20 cellular contexts compared by ENCODE assay signal in genomic region chr6:64221776-64222175, GRCh38.
"Had no signal": no experiment of that assay in that cellular context is flagged by ENCODE, and none has a peak within 500 bp of the region (broad histone marks: within the 10 kb centered on the region; RNA-seq: fewer than 3 reads in every experiment).

No MANE protein-coding gene starts in this region.

- H3K36me3 ChIP-seq: cardiac muscle cell, prostate gland, right lobe of liver, spleen, transverse colon had no signal

- H3K4me1 ChIP-seq: prostate gland, right lobe of liver, spleen, transverse colon had no signal

- H3K27me3 ChIP-seq: cardiac muscle cell, right lobe of liver, spleen, transverse colon had no signal

- ATAC-seq: activated CD8-positive, alpha-beta T cell treated with anti-CD3 and anti-CD28 coated beads, Interleukin-2, amount 10 ng/mL, durations not matched to agents 7 days and 5 days; left colon; natural killer cell; right lobe of liver had no signal

- H3K27ac ChIP-seq: cardiac muscle cell, coronary artery, epithelial cell of prostate, prostate gland, right lobe of liver, spleen, transverse colon had no signal

- H3K4me3 ChIP-seq: cardiac muscle cell, coronary artery, prostate gland, right lobe of liver, spleen, transverse colon had no signal

- DNase-seq: activated CD4-positive, alpha-beta T cell treated with anti-CD3 and anti-CD28 coated beads for 48 hours; activated CD8-positive, alpha-beta memory T cell treated with anti-CD3 and anti-CD28 coated beads, Interleukin-2, amount 50 U/mL, for 48 hours; activated CD8-positive, alpha-beta T cell treated with anti-CD3 and anti-CD28 coated beads, Interleukin-2, amount 10 ng/mL, durations not matched to agents 7 days and 5 days; activated naive CD8-positive, alpha-beta T cell treated with anti-CD3 and anti-CD28 coated beads, Interleukin-2, amount 10 ng/mL, durations not matched to agents 7 days and 5 days; effector CD8-positive, alpha-beta T cell; hypothalamus; left colon; natural killer cell; occipital lobe; right lobe of liver; spleen; stimulated activated CD4-positive, alpha-beta T cell treated with anti-CD3 and anti-CD28 coated beads, Interleukin-2, amount 100 ng/mL, for 24 hours; stimulated activated naive CD4-positive, alpha-beta T cell; substantia nigra; T-helper 9 cell; transverse colon had no signal

- H3K9me3 ChIP-seq: prostate gland, right lobe of liver, spleen, transverse colon had no signal
